Comparison of ENCODE assay signal across 13 cellular contexts in the genomic region with DNA sequence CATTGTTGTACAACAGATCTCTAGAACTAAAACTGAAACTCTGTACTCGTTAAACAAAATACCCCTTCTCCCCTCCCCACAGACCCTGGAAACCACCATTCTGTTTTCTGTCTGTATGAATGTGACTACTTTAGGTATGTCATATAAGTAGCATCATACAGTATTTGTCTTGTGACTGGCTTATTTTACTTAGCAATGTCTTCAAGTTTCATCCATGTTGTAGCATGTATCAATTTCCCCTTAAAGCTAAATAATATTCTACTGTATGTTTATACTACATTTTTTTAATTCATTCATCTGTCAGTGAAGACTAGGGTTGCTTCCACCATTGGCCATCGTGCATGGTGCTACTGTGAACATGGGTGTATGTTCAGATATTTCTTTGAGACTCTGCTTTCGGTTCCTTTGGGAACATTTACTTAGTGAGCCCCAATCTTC.
DNase-seq lines count a peak whose midpoint lies in the region; ATAC-seq, FAIRE-seq and TF ChIP-seq lines count a peak whose summit lies in the region.
"Had no signal": no experiment of that assay in that cellular context is flagged by ENCODE, and none has a peak within 500 bp of the region (broad histone marks: within the 10 kb centered on the region; RNA-seq: fewer than 3 reads in every experiment).

No MANE protein-coding gene starts in this region.

- ATAC-seq in GM18505 (IDR thresholded peaks at IDR 0.05; ENCODE audit: unreplicated experiment), result peak; percentile 93
- peak; percentile 87 for ATAC-seq in GM19452 (IDR thresholded peaks at IDR 0.05; ENCODE audit: unreplicated experiment)
- peak; percentile 79 for ATAC-seq in HG02840 (IDR thresholded peaks at IDR 0.05; ENCODE audit: low FRiP score, unreplicated experiment)
- ATAC-seq in HG03575 (IDR thresholded peaks at IDR 0.05; ENCODE audit: extremely low read depth, insufficient number of reproducible peaks, low FRiP score, unreplicated experiment), result peak; percentile 76
- ATAC-seq: CD8-positive, alpha-beta T cell; HepG2 had no signal

- no peak for FAIRE-seq in D721Med (lab: Jason Lieb, UNC)
- FAIRE-seq: HepG2 had no signal

- no peak for TF ChIP-seq POLR2A in GM18505 (IDR thresholded peaks at IDR 0.05; ENCODE audit: borderline replicate concordance, extremely low read depth, insufficient read depth, insufficient read length)

- DNase-seq in SHP77 (lab: John Stamatoyannopoulos, UW), result no peak
- DNase-seq in D721Med (ENCODE audit: insufficient read length, low spot score), result no peak
- DNase-seq in NCI-H146 (lab: John Stamatoyannopoulos, UW), result no peak
- no peak for DNase-seq in germinal center (ENCODE audit: low spot score)
- DNase-seq: activated CD4-positive, CD25-positive, alpha-beta regulatory T cell; CD8-positive, alpha-beta T cell; RPMI8226; upper lobe of left lung had no signal

- TF ChIP-seq CTCF in D721Med (IDR thresholded peaks at IDR 0.05; ENCODE audit: insufficient read depth, missing control alignments), result no peak
